8 cellular contexts compared by ENCODE assay signal in the genomic region with DNA sequence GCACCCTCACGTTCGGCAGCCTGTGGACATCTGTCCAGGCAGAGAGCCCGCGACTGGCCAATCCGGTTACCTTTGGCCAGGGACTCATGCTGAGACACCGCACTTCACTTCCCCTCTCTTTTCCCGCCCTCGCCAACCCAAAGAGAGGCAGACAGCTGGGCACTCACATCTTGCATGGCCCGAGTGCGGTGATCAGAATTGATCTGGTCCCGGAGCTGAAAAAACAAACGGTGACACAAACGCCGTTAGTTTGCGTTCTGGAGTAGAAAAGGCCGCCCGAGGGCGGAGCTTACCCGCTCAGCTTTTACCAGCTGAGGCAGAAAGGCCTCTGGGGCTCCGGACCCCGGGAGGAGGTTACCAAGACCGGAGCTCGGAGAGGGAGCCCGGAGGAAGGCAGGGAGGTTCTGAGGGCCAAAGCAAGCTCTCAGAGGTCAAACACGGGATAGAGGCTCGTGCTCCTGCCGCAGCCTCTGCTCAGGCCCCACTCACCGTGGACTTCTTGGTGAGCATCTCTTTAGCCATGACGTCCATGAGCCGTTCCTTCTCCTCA. TPM values are rescaled to one million over a fixed set of nuclear protein-coding genes. Genes with fewer than 3 reads are reported as not detected.
DNase-seq lines count a peak whose midpoint lies in the region; ATAC-seq and TF ChIP-seq lines count a peak whose summit lies in the region.

No MANE protein-coding gene starts in this region.

- in situ Hi-C loops in GM13977 (cut with MboI; ENCODE audit: low pct_unique_long_range_greater_than_20kb, low sequenced_read_pairs, unreplicated experiment) = no loop called here

- no peaks in the 10 kb centered on the region for H3F3A ChIP-seq in neural cell (ENCODE audit: insufficient read depth, low read length, poor library complexity, severe bottlenecking)

- H3K9me3 ChIP-seq in esophagus squamous epithelium = no peaks in the 10 kb centered on the region
- H3K9me3 ChIP-seq in neural cell (ENCODE audit: low read length) = no peaks in the 10 kb centered on the region

- peak; percentile 38 for ATAC-seq in GM21723 (IDR thresholded peaks at IDR 0.05; ENCODE audit: unreplicated experiment)

- no peak for TF ChIP-seq EP300 in neural cell (conservative IDR thresholded peaks at IDR 0.05; ENCODE audit: poor library complexity, severe bottlenecking)

- 0 to 1% methylated on average over 9 to 23 of the region's 30 CpGs for WGBS in esophagus squamous epithelium, 2 donors

- H3K9ac ChIP-seq in neural cell (ENCODE audit: low read length) = peak overlapping the region; percentile 82

- H3K27ac ChIP-seq in esophagus squamous epithelium = peak overlapping the region; percentile 69 to 87 (median 78)
- peak overlapping the region; percentile 73 for H3K27ac ChIP-seq in neural cell (ENCODE audit: low read length)

- H3K27me3 ChIP-seq in esophagus squamous epithelium = no peaks in the 10 kb centered on the region
- H3K27me3 ChIP-seq in neural cell (ENCODE audit: insufficient read depth, low read depth, low read length) = no peaks in the 10 kb centered on the region

- H3K36me3 ChIP-seq in esophagus squamous epithelium = peaks cover 11 to 35% (median 17%) of the 10 kb centered on the region in 3 donors
- H3K36me3 ChIP-seq in neural cell (ENCODE audit: insufficient read depth, low read length) = peaks cover 7% of the 10 kb centered on the region

- no peaks in the 10 kb centered on the region for H4K20me1 ChIP-seq in neural cell (ENCODE audit: insufficient read depth)

- peaks cover 17% of the 10 kb centered on the region for H3K79me2 ChIP-seq in neural cell (replicated peaks; ENCODE audit: insufficient read depth, low read length)

- TF ChIP-seq POLR2A in esophagus squamous epithelium (IDR thresholded peaks at IDR 0.05) = no peak

- no peak for TF ChIP-seq RAD21 in neural cell (conservative IDR thresholded peaks at IDR 0.05)

- DNase-seq in GM03348 (ENCODE audit: low spot score) = peak; percentile 59
- DNase-seq in LoVo (ENCODE audit: low spot score) = peak; percentile 46
- DNase-seq in activated CD8-positive, alpha-beta memory T cell treated with anti-CD3 and anti-CD28 coated beads for 24 hours = peak; percentile 76
- no peak for DNase-seq in esophagus squamous epithelium (lab: John Stamatoyannopoulos, UW)
- no peak for DNase-seq in globus pallidus (ENCODE audit: low spot score)
- no peak for DNase-seq in GM13977 (ENCODE audit: low spot score)

- intact Hi-C loops in esophagus squamous epithelium (cut with DNase I) = no loop called here

- no peaks in the 10 kb centered on the region for H3K9me2 ChIP-seq in neural cell (ENCODE audit: insufficient read depth, low read length)

- TF ChIP-seq CTCF in esophagus squamous epithelium (IDR thresholded peaks at IDR 0.05) (no peak), neural cell (IDR thresholded peaks at IDR 0.05; ENCODE audit: poor library complexity, severe bottlenecking) (no peak), GM13977 (IDR thresholded peaks at IDR 0.05; ENCODE audit: extremely low read depth, insufficient read depth, missing control alignments) (no peak)

- H3K4me3 ChIP-seq in esophagus squamous epithelium (peak overlapping the region; percentile 72 to 98 (median 80)), neural cell (ENCODE audit: low read length) (peak overlapping the region; percentile 87)

- peak overlapping the region; percentile 20 for H3K4me2 ChIP-seq in neural cell (ENCODE audit: low read length)

- peaks cover 9 to 30% (median 14%) of the 10 kb centered on the region in 3 donors for H3K4me1 ChIP-seq in esophagus squamous epithelium

- peak overlapping the region; percentile 70 for H2AFZ ChIP-seq in neural cell (ENCODE audit: low read depth, low read length)

TF ChIP-seq in neural cell, 6 proteins besides CTCF, POLR2A, EP300 and RAD21:
- TF ChIP-seq EZH2 (IDR thresholded peaks at IDR 0.05; ENCODE audit: borderline replicate concordance, insufficient read depth, low read length, poor library complexity, severe bottlenecking) = no peak
- no peak for TF ChIP-seq SMC3 (conservative IDR thresholded peaks at IDR 0.05; ENCODE audit: poor library complexity)
- no peak for TF ChIP-seq MXI1 (conservative IDR thresholded peaks at IDR 0.05; ENCODE audit: poor library complexity, severe bottlenecking)
- TF ChIP-seq, protein P1, sequence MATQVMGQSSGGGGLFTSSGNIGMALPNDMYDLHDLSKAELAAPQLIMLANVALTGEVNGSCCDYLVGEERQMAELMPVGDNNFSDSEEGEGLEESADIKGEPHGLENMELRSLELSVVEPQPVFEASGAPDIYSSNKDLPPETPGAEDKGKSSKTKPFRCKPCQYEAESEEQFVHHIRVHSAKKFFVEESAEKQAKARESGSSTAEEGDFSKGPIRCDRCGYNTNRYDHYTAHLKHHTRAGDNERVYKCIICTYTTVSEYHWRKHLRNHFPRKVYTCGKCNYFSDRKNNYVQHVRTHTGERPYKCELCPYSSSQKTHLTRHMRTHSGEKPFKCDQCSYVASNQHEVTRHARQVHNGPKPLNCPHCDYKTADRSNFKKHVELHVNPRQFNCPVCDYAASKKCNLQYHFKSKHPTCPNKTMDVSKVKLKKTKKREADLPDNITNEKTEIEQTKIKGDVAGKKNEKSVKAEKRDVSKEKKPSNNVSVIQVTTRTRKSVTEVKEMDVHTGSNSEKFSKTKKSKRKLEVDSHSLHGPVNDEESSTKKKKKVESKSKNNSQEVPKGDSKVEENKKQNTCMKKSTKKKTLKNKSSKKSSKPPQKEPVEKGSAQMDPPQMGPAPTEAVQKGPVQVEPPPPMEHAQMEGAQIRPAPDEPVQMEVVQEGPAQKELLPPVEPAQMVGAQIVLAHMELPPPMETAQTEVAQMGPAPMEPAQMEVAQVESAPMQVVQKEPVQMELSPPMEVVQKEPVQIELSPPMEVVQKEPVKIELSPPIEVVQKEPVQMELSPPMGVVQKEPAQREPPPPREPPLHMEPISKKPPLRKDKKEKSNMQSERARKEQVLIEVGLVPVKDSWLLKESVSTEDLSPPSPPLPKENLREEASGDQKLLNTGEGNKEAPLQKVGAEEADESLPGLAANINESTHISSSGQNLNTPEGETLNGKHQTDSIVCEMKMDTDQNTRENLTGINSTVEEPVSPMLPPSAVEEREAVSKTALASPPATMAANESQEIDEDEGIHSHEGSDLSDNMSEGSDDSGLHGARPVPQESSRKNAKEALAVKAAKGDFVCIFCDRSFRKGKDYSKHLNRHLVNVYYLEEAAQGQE (IDR thresholded peaks at IDR 0.05; ENCODE audit: borderline replicate concordance) = no peak

RNA-seq across cellular contexts. Expression of a gene that starts 0.4 kb away (rescaled TPM):
- 10 to 100 TPM; 33.9 to 49.7 (median 44.4) TPM for total RNA-seq in esophagus squamous epithelium
- 104 and 123 TPM in 2 replicates for polyA plus RNA-seq in neural cell
- 111 and 133 TPM in 2 replicates for polyA minus RNA-seq in neural cell

RNA-seq across cellular contexts. Expression of a gene that starts 15.9 kb away (rescaled TPM):
- 10 to 100 TPM in 3 of 4 donors, 1 to 10 TPM in 1; 6.2 to 18.7 (median 12.4) TPM for total RNA-seq in esophagus squamous epithelium
- 3.3 and 3.5 TPM in 2 replicates for polyA plus RNA-seq in neural cell
- 1.2 TPM in 2 replicates for polyA minus RNA-seq in neural cell

RNA-seq across cellular contexts. Expression of a gene that starts 23.1 kb away (rescaled TPM):
- 10 to 100 TPM; 38.5 to 71.5 (median 54.5) TPM for total RNA-seq in esophagus squamous epithelium
- 86.4 and 144 TPM in 2 replicates for polyA plus RNA-seq in neural cell
- 49.9 and 62.7 TPM in 2 replicates for polyA minus RNA-seq in neural cell

RNA-seq across cellular contexts. Expression of a gene that starts 42.6 kb away (rescaled TPM):
- total RNA-seq in esophagus squamous epithelium = 10 to 100 TPM in 3 of 4 donors, 1 to 10 TPM in 1; 6.2 to 20.4 (median 13.7) TPM
- 13.4 and 13.8 TPM in 2 replicates for polyA plus RNA-seq in neural cell
- polyA minus RNA-seq in neural cell = 14.1 and 14.4 TPM in 2 replicates

RNA-seq across cellular contexts. Expression of a gene that starts 57.1 kb away (rescaled TPM):
- 1 to 10 TPM; 2.1 to 4.5 (median 2.8) TPM for total RNA-seq in esophagus squamous epithelium
- polyA plus RNA-seq in neural cell = 2.6 and 3.1 TPM in 2 replicates
- 4.9 and 6.6 TPM in 2 replicates for polyA minus RNA-seq in neural cell

Comparison
In these comparisons a context has a peak if more than half of its experiments do, and no peak if none do; other contexts are left out.
1. DNase-seq: peak in GM03348 (single experiment), LoVo (single experiment) and activated CD8-positive, alpha-beta memory T cell treated with anti-CD3 and anti-CD28 coated beads for 24 hours (single experiment); none in esophagus squamous epithelium (single experiment), globus pallidus (single experiment) and GM13977 (single experiment).